ENCODE assay signal across 1 cellular context in the genomic region with DNA sequence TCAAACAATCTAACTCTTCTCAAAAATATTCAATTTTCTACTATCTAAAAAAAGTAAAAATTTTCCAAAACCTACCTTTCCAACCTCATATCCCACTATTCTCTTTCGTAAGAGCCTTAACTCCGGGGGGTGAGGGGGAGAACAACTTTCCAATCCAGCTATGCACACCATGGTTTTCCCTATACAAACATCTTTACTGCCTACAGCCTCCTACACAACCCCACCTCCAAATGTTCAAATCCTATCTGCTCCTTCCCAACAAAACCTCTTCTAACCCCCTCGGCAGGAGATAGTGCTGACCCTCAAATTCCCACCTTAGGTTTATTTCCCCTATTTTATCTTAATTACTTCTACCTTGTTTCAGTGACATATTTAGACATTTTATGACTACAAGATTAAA.
TF ChIP-seq lines count a peak whose summit lies in the region.

No MANE protein-coding gene starts in this region.

TF ChIP-seq in WTC11, 78 proteins besides CTCF, POLR2A, EP300 and RAD21 (continued from another document):
- TF ChIP-seq, protein P1, sequence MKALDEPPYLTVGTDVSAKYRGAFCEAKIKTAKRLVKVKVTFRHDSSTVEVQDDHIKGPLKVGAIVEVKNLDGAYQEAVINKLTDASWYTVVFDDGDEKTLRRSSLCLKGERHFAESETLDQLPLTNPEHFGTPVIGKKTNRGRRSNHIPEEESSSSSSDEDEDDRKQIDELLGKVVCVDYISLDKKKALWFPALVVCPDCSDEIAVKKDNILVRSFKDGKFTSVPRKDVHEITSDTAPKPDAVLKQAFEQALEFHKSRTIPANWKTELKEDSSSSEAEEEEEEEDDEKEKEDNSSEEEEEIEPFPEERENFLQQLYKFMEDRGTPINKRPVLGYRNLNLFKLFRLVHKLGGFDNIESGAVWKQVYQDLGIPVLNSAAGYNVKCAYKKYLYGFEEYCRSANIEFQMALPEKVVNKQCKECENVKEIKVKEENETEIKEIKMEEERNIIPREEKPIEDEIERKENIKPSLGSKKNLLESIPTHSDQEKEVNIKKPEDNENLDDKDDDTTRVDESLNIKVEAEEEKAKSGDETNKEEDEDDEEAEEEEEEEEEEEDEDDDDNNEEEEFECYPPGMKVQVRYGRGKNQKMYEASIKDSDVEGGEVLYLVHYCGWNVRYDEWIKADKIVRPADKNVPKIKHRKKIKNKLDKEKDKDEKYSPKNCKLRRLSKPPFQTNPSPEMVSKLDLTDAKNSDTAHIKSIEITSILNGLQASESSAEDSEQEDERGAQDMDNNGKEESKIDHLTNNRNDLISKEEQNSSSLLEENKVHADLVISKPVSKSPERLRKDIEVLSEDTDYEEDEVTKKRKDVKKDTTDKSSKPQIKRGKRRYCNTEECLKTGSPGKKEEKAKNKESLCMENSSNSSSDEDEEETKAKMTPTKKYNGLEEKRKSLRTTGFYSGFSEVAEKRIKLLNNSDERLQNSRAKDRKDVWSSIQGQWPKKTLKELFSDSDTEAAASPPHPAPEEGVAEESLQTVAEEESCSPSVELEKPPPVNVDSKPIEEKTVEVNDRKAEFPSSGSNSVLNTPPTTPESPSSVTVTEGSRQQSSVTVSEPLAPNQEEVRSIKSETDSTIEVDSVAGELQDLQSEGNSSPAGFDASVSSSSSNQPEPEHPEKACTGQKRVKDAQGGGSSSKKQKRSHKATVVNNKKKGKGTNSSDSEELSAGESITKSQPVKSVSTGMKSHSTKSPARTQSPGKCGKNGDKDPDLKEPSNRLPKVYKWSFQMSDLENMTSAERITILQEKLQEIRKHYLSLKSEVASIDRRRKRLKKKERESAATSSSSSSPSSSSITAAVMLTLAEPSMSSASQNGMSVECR (CRISPR knock-in tag; IDR thresholded peaks at IDR 0.05; ENCODE audit: borderline replicate concordance) = no peak
- TF ChIP-seq ZNF219 (CRISPR knock-in tag; IDR thresholded peaks at IDR 0.05; ENCODE audit: borderline replicate concordance) = no peak
- TF ChIP-seq TEAD4 (CRISPR knock-in tag; IDR thresholded peaks at IDR 0.05) = no peak
- no peak for TF ChIP-seq EMX1 (CRISPR knock-in tag; IDR thresholded peaks at IDR 0.05)
- no peak for TF ChIP-seq ZNF396 (CRISPR knock-in tag; IDR thresholded peaks at IDR 0.05; ENCODE audit: borderline replicate concordance)
- no peak for TF ChIP-seq NR3C1 (CRISPR knock-in tag; conservative IDR thresholded peaks at IDR 0.05; ENCODE audit: low read depth)
- TF ChIP-seq, protein P2, sequence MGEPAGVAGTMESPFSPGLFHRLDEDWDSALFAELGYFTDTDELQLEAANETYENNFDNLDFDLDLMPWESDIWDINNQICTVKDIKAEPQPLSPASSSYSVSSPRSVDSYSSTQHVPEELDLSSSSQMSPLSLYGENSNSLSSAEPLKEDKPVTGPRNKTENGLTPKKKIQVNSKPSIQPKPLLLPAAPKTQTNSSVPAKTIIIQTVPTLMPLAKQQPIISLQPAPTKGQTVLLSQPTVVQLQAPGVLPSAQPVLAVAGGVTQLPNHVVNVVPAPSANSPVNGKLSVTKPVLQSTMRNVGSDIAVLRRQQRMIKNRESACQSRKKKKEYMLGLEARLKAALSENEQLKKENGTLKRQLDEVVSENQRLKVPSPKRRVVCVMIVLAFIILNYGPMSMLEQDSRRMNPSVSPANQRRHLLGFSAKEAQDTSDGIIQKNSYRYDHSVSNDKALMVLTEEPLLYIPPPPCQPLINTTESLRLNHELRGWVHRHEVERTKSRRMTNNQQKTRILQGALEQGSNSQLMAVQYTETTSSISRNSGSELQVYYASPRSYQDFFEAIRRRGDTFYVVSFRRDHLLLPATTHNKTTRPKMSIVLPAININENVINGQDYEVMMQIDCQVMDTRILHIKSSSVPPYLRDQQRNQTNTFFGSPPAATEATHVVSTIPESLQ (CRISPR knock-in tag; IDR thresholded peaks at IDR 0.05) = no peak
